ENCODE assay signal across 1 cellular context in genomic region chr17:60534613-60535157, GRCh38.
TF ChIP-seq lines count a peak whose summit lies in the region.

No MANE protein-coding gene starts in this region.

TF ChIP-seq in K562, 482 proteins besides CTCF, POLR2A, EP300 and RAD21 (continued from another document):
- TF ChIP-seq RREB1 (CRISPR knock-in tag; IDR thresholded peaks at IDR 0.05) (no peak), RBBP5 (IDR thresholded peaks at IDR 0.05; ENCODE audit: borderline replicate concordance, insufficient read depth, low read length, poor library complexity, severe bottlenecking) (no peak), SP1 (CRISPR knock-in tag; IDR thresholded peaks at IDR 0.05) (no peak), SRSF7 (optimal IDR thresholded peaks at IDR 0.05; ENCODE audit: low read depth, low read length) (no peak), ZNF395 (CRISPR knock-in tag; IDR thresholded peaks at IDR 0.05) (no peak), ZNF277 (CRISPR knock-in tag; IDR thresholded peaks at IDR 0.05; ENCODE audit: borderline replicate concordance) (no peak), DLX4 (CRISPR knock-in tag; IDR thresholded peaks at IDR 0.05) (no peak), ZNF785 (CRISPR knock-in tag; IDR thresholded peaks at IDR 0.05) (no peak), ATF3 (IDR thresholded peaks at IDR 0.05) (peak; percentile 56), ATF3 (CRISPR knock-in tag; conservative IDR thresholded peaks at IDR 0.05) (no peak), WHSC1 (IDR thresholded peaks at IDR 0.05; ENCODE audit: low read length) (no peak), SNRNP70 (optimal IDR thresholded peaks at IDR 0.05; ENCODE audit: low read depth, low read length) (no peak), ZBTB7A (IDR thresholded peaks at IDR 0.05; ENCODE audit: borderline replicate concordance, control insufficient read depth, low read depth, low read length) (no peak), NR2C2 (CRISPR knock-in tag; IDR thresholded peaks at IDR 0.05) (no peak), NR2C2 (tag; IDR thresholded peaks at IDR 0.05) (no peak), NFYB (IDR thresholded peaks at IDR 0.05; ENCODE audit: extremely low read depth, insufficient read length) (no peak), TRIM28 (IDR thresholded peaks at IDR 0.05) (no peak), BCL6 (CRISPR knock-in tag; IDR thresholded peaks at IDR 0.05) (no peak), ZBTB34 (CRISPR knock-in tag; IDR thresholded peaks at IDR 0.05) (no peak), ZBTB11 (CRISPR knock-in tag; IDR thresholded peaks at IDR 0.05) (peak in 1 of 3 experiments; percentile 45; a peak in 1 of 6 replicates), HDAC3 (IDR thresholded peaks at IDR 0.05; ENCODE audit: borderline replicate concordance, partially characterized antibody) (no peak)
